23 cellular contexts compared by ENCODE assay signal in the genomic region with DNA sequence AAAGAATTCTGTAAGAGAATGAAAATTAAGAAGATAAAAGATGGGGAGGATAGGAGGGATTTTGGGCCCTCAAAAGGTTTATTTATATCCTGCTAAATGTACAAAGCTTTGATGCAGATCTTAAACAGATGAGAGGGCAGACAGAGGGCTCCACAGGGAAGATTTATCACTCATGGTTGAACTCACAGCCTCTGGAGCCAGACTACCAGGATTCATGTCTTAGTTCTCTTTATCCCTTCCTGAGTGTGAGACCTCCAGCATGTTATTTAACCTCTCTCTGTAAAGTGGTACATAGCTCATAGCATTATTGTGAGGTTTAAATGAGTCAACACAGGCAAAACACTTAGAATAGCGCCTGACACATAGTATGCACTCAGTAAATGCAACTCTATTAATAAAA.
"Had no signal": no experiment of that assay in that cellular context is flagged by ENCODE, and none has a peak within 500 bp of the region (broad histone marks: within the 10 kb centered on the region; RNA-seq: fewer than 3 reads in every experiment).

No MANE protein-coding gene starts in this region.

- H3K9me3 ChIP-seq: esophagus squamous epithelium, right lobe of liver, stomach, tibial artery had no signal

- DNase-seq: effector memory CD8-positive, alpha-beta T cell; erythroblast; esophagus squamous epithelium; hypothalamus; immature natural killer cell; islet precursor cell; kidney glomerular epithelial cell; mesendoderm; midbrain; naive thymus-derived CD4-positive, alpha-beta T cell; occipital lobe; right lobe of liver; stimulated activated CD4-positive, alpha-beta T cell treated with anti-CD3 and anti-CD28 coated beads, Interleukin-2, amount 100 ng/mL, for 24 hours; stimulated activated CD4-positive, alpha-beta T cell treated with anti-CD3 and anti-CD28 coated beads, Interleukin-4, amount 100 ng/mL, for 24 hours; stimulated activated naive CD4-positive, alpha-beta T cell treated with Interleukin-2 at 50 U/mL for 16 hours; stomach; tibial artery had no signal

- H3K27me3 ChIP-seq: esophagus squamous epithelium, right lobe of liver, stomach, tibial artery had no signal

- H3K9me3 Mint-ChIP-seq: effector memory CD8-positive, alpha-beta T cell had no signal

- H3K27ac ChIP-seq: coronary artery, esophagus squamous epithelium, parathyroid adenoma, right lobe of liver, stomach, tibial artery had no signal

- H3K27me3 Mint-ChIP-seq: type B pancreatic cell had no signal

- H3K27ac Mint-ChIP-seq: effector memory CD8-positive, alpha-beta T cell; immature natural killer cell; naive thymus-derived CD4-positive, alpha-beta T cell; progenitor cell of endocrine pancreas; stimulated activated effector memory CD8-positive, alpha-beta T cell treated with anti-CD3 and anti-CD28 coated beads, Interleukin-12 subunit alpha, Interleukin-12 subunit beta, amount 100 ng/mL, for 72 hours; type B pancreatic cell had no signal

- H3K4me1 ChIP-seq: esophagus squamous epithelium, parathyroid adenoma, right lobe of liver, stomach, tibial artery had no signal

- H3K36me3 Mint-ChIP-seq: immature natural killer cell; stimulated activated effector memory CD8-positive, alpha-beta T cell treated with anti-CD3 and anti-CD28 coated beads, Interleukin-12 subunit alpha, Interleukin-12 subunit beta, amount 100 ng/mL, for 72 hours had no signal

- H3K4me1 Mint-ChIP-seq: immature natural killer cell; naive thymus-derived CD4-positive, alpha-beta T cell; stimulated activated effector memory CD8-positive, alpha-beta T cell treated with anti-CD3 and anti-CD28 coated beads, Interleukin-12 subunit alpha, Interleukin-12 subunit beta, amount 100 ng/mL, for 72 hours had no signal

- H3K4me3 Mint-ChIP-seq: effector memory CD8-positive, alpha-beta T cell; immature natural killer cell; naive thymus-derived CD4-positive, alpha-beta T cell; stimulated activated effector memory CD8-positive, alpha-beta T cell treated with anti-CD3 and anti-CD28 coated beads, Interleukin-12 subunit alpha, Interleukin-12 subunit beta, amount 100 ng/mL, for 72 hours; type B pancreatic cell had no signal

- H3K36me3 ChIP-seq: esophagus squamous epithelium, right lobe of liver, stomach, tibial artery had no signal

- ATAC-seq: effector memory CD8-positive, alpha-beta T cell; left lobe of liver; naive thymus-derived CD4-positive, alpha-beta T cell; right lobe of liver; stimulated activated effector memory CD8-positive, alpha-beta T cell treated with anti-CD3 and anti-CD28 coated beads, Interleukin-12 subunit alpha, Interleukin-12 subunit beta, amount 100 ng/mL, for 72 hours had no signal

- H3K4me3 ChIP-seq: coronary artery, esophagus squamous epithelium, right lobe of liver, stomach, tibial artery had no signal
